In the genomic region with DNA sequence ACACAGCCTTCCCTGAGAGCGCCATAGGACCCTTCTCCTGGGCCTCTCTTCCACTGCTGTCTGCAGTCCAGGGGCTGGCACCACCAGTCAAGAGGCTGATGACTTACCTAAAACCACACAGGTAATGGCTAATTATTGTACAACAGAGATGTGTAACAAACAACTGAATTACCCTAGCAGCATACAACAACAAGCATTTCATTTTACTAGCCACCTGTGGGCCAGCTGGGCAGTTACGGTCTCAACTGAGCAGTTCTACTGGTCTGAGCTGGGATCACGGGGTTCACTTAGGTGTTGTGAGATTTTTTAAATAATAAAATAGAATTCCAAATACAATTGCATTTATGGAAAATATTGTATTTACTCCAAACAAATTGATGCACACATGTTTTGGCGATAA, we compare ENCODE assay signal across 24 cellular contexts.
DNase-seq lines count a peak whose midpoint lies in the region; ATAC-seq lines count a peak whose summit lies in the region.
"Had no signal": no experiment of that assay in that cellular context is flagged by ENCODE, and none has a peak within 500 bp of the region (broad histone marks: within the 10 kb centered on the region; RNA-seq: fewer than 3 reads in every experiment).

No MANE protein-coding gene starts in this region.

- peaks cover 15% of the 10 kb centered on the region; the same call in 1 of the 2 replicates for H3K4me1 ChIP-seq in SJCRH30
- H3K4me1 ChIP-seq: Caco-2 had no signal

- no peaks in the 10 kb centered on the region for H3K27me3 ChIP-seq in SJCRH30
- H3K27me3 ChIP-seq: gastroesophageal sphincter, pancreas, transverse colon had no signal

- peak; percentile 7 for ATAC-seq in GM18909 (IDR thresholded peaks at IDR 0.05; ENCODE audit: poor library complexity, unreplicated experiment)
- ATAC-seq in GM21825 (IDR thresholded peaks at IDR 0.05; ENCODE audit: unreplicated experiment): peak; percentile 16
- ATAC-seq in HG03378 (IDR thresholded peaks at IDR 0.05; ENCODE audit: unreplicated experiment): peak; percentile 11
- ATAC-seq in stimulated activated naive B cell treated with anti-CD40 and anti-IgM and Interleukin-4, amounts not matched to agents 10 μg/mL and 1 μg/mL and 100 μg/mL, for 72 hours (replicated peaks): no peak
- ATAC-seq: activated CD8-positive, alpha-beta T cell treated with anti-CD3 and anti-CD28 coated beads, Interleukin-2, amount 10 ng/mL, durations not matched to agents 7 days and 5 days; gastroesophageal sphincter; natural killer cell; Panc1; pancreas; sciatic nerve; stimulated activated effector memory CD8-positive, alpha-beta T cell treated with anti-CD3 and anti-CD28 coated beads, Interleukin-12 subunit alpha, Interleukin-12 subunit beta, amount 100 ng/mL, for 72 hours had no signal

- DNase-seq in stimulated activated naive B cell treated with anti-CD40 and anti-IgM and Interleukin-4, amounts not matched to agents 10 μg/mL and 1 μg/mL and 100 μg/mL, for 72 hours: no peak
- no peak for DNase-seq in SJCRH30
- no peak for DNase-seq in NCI-H1105 treated with DMSO at 0.1 percent for 48 hours (lab: John Stamatoyannopoulos, UW)
- no peak for DNase-seq in NK-92 treated with Interleukin-12 subunit alpha and Interleukin-12 subunit beta, amount 100 ng/mL, for 24 hours (lab: John Stamatoyannopoulos, UW)
- DNase-seq: activated CD8-positive, alpha-beta T cell treated with anti-CD3 and anti-CD28 coated beads, Interleukin-2, amount 10 ng/mL, durations not matched to agents 7 days and 5 days; activated naive CD4-positive, alpha-beta T cell treated with Interleukin-2 at 50 U/mL for 16 hours; activated T-cell treated with anti-CD3 and anti-CD28 coated beads, Interleukin-2, amount 50 U/mL, for 24 hours; anterior cingulate cortex; Caco-2; caudate nucleus; EL; H7; natural killer cell; NCI-H1436; pancreas; transverse colon had no signal

- peaks cover 0 to 1% of the 10 kb centered on the region in 2 donors for H3K9me3 Mint-ChIP-seq in stimulated activated naive B cell treated with anti-CD40 and anti-IgM and Interleukin-4, amounts not matched to agents 10 μg/mL and 1 μg/mL and 100 μg/mL, for 72 hours
- H3K9me3 Mint-ChIP-seq: activated T-cell treated with anti-CD3 and anti-CD28 coated beads, Interleukin-2, amount 50 U/mL, for 24 hours; T-helper 2 cell treated with Interferon-gamma antibody and Interleukin-4, amounts not matched to agents 5 μg/mL and 100 μg/mL, for 36 hours had no signal

- H3K27ac Mint-ChIP-seq in stimulated activated naive B cell treated with anti-CD40 and anti-IgM and Interleukin-4, amounts not matched to agents 10 μg/mL and 1 μg/mL and 100 μg/mL, for 72 hours: peak overlapping the region; percentile 61
- H3K27ac Mint-ChIP-seq: activated CD8-positive, alpha-beta T cell treated with anti-CD3 and anti-CD28 coated beads, Interleukin-2, amount 10 ng/mL, durations not matched to agents 7 days and 5 days; activated T-cell treated with anti-CD3 and anti-CD28 coated beads, Interleukin-2, amount 50 U/mL, for 24 hours; natural killer cell; stimulated activated effector memory CD8-positive, alpha-beta T cell treated with anti-CD3 and anti-CD28 coated beads, Interleukin-12 subunit alpha, Interleukin-12 subunit beta, amount 100 ng/mL, for 72 hours; T-helper 2 cell treated with Interferon-gamma antibody and Interleukin-4, amounts not matched to agents 5 μg/mL and 100 μg/mL, for 36 hours had no signal

- peaks cover 24 to 34% of the 10 kb centered on the region in 2 donors for H3K4me1 Mint-ChIP-seq in stimulated activated naive B cell treated with anti-CD40 and anti-IgM and Interleukin-4, amounts not matched to agents 10 μg/mL and 1 μg/mL and 100 μg/mL, for 72 hours
- H3K4me1 Mint-ChIP-seq: natural killer cell; stimulated activated effector memory CD8-positive, alpha-beta T cell treated with anti-CD3 and anti-CD28 coated beads, Interleukin-12 subunit alpha, Interleukin-12 subunit beta, amount 100 ng/mL, for 72 hours had no signal

- no peaks in the 10 kb centered on the region for H3K36me3 ChIP-seq in SJCRH30
- H3K36me3 ChIP-seq: gastroesophageal sphincter, pancreas, transverse colon had no signal

- no peak overlapping the region for H3K4me3 ChIP-seq in SJCRH30
- H3K4me3 ChIP-seq: gastroesophageal sphincter, pancreas, transverse colon had no signal

- peak overlapping the region in 1 of 2 donors; percentile 33 for H3K4me3 Mint-ChIP-seq in stimulated activated naive B cell treated with anti-CD40 and anti-IgM and Interleukin-4, amounts not matched to agents 10 μg/mL and 1 μg/mL and 100 μg/mL, for 72 hours
- H3K4me3 Mint-ChIP-seq: activated CD8-positive, alpha-beta T cell treated with anti-CD3 and anti-CD28 coated beads, Interleukin-2, amount 10 ng/mL, durations not matched to agents 7 days and 5 days; activated T-cell treated with anti-CD3 and anti-CD28 coated beads, Interleukin-2, amount 50 U/mL, for 24 hours; natural killer cell; stimulated activated effector memory CD8-positive, alpha-beta T cell treated with anti-CD3 and anti-CD28 coated beads, Interleukin-12 subunit alpha, Interleukin-12 subunit beta, amount 100 ng/mL, for 72 hours; T-helper 2 cell treated with Interferon-gamma antibody and Interleukin-4, amounts not matched to agents 5 μg/mL and 100 μg/mL, for 36 hours had no signal

- H3K27me3 Mint-ChIP-seq in stimulated activated naive B cell treated with anti-CD40 and anti-IgM and Interleukin-4, amounts not matched to agents 10 μg/mL and 1 μg/mL and 100 μg/mL, for 72 hours: no peaks in the 10 kb centered on the region
- H3K27me3 Mint-ChIP-seq: activated T-cell treated with anti-CD3 and anti-CD28 coated beads, Interleukin-2, amount 50 U/mL, for 24 hours had no signal

- no peak overlapping the region for H3K27ac ChIP-seq in SJCRH30
- H3K27ac ChIP-seq: gastroesophageal sphincter had no signal

- H3K9me3 ChIP-seq in SJCRH30 (replicated peaks): 0 out of 2 replicates have a peak, but pooled peaks cover 4% of the 10 kb centered on the region
- H3K9me3 ChIP-seq: Caco-2, gastroesophageal sphincter, pancreas, transverse colon had no signal

- no peaks in the 10 kb centered on the region for H3K36me3 Mint-ChIP-seq in stimulated activated naive B cell treated with anti-CD40 and anti-IgM and Interleukin-4, amounts not matched to agents 10 μg/mL and 1 μg/mL and 100 μg/mL, for 72 hours
- H3K36me3 Mint-ChIP-seq: natural killer cell; stimulated activated effector memory CD8-positive, alpha-beta T cell treated with anti-CD3 and anti-CD28 coated beads, Interleukin-12 subunit alpha, Interleukin-12 subunit beta, amount 100 ng/mL, for 72 hours had no signal

Comparison
In these comparisons a context has a peak if more than half of its experiments do, and no peak if none do; other contexts are left out.
1. ATAC-seq: peak in GM18909 (single experiment), GM21825 (single experiment) and HG03378 (single experiment); none in stimulated activated naive B cell treated with anti-CD40 and anti-IgM and Interleukin-4, amounts not matched to agents 10 μg/mL and 1 μg/mL and 100 μg/mL, for 72 hours (0 of 2).